18 cellular contexts compared by ENCODE assay signal in the genomic region with DNA sequence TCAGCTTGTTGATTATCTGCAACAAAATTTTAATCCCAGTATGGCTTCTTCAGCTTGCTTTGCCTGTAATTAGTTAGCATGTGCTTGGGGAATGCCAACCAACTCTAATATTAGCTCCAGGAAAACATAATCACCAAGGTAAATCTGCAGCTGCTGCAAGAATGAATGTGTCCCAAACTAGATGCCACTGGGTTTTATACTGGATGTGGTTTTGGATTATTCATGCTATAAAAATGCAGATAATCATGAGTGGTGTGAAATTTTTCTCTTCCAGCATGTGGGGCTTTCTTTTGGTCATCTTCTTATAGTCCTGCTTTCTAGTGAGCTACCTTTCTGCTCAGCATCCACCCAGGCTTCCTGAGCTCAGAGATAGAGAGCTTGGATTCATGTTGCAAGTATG.
"Had no signal": no experiment of that assay in that cellular context is flagged by ENCODE, and none has a peak within 500 bp of the region (broad histone marks: within the 10 kb centered on the region; RNA-seq: fewer than 3 reads in every experiment).

No MANE protein-coding gene starts in this region.

- H3K4me3 ChIP-seq: gastroesophageal sphincter, lung, right atrium auricular region, tibial artery had no signal

- H3K36me3 ChIP-seq: gastroesophageal sphincter, right atrium auricular region, tibial artery had no signal

- ATAC-seq: activated CD8-positive, alpha-beta memory T cell treated with anti-CD3 and anti-CD28 coated beads, Interleukin-2, amount 10 ng/mL, durations not matched to agents 7 days and 5 days; gastroesophageal sphincter; stimulated activated naive CD8-positive, alpha-beta T cell treated with anti-CD3 and anti-CD28 coated beads, Interleukin-15, Interleukin-2, amounts not matched to agents 100 U/mL and 50 U/mL, for 24 hours had no signal

- FAIRE-seq: urothelium cell line had no signal

- H3K27ac ChIP-seq: gastroesophageal sphincter, right atrium auricular region, tibial artery had no signal

- H3K9me3 ChIP-seq: gastroesophageal sphincter, right atrium auricular region, tibial artery had no signal

- DNase-seq: activated CD4-positive, alpha-beta memory T cell treated with anti-CD3 and anti-CD28 coated beads, Interleukin-2, amount 10 ng/mL, durations not matched to agents 7 days and 5 days; activated CD4-positive, alpha-beta T cell treated with anti-CD3 and anti-CD28 coated beads for 48 hours; activated CD4-positive, CD25-positive, alpha-beta regulatory T cell; activated CD8-positive, alpha-beta memory T cell treated with anti-CD3 and anti-CD28 coated beads, Interleukin-2, amount 10 ng/mL, durations not matched to agents 7 days and 5 days; activated naive CD8-positive, alpha-beta T cell treated with anti-CD3 and anti-CD28 coated beads for 36 hours; amniotic stem cell; cortex of kidney; occipital lobe; stimulated activated CD4-positive, alpha-beta T cell treated with anti-CD3 and anti-CD28 coated beads, Interleukin-2, amount 100 ng/mL, for 24 hours; stimulated activated naive CD8-positive, alpha-beta T cell treated with anti-CD3 and anti-CD28 coated beads, Interleukin-15, Interleukin-2, amounts not matched to agents 100 U/mL and 50 U/mL, for 24 hours; substantia nigra; T-helper 1 cell; T-helper 9 cell; tibial artery had no signal

- H3K4me1 ChIP-seq: gastroesophageal sphincter, right atrium auricular region, tibial artery had no signal

- H3K27me3 ChIP-seq: gastroesophageal sphincter, right atrium auricular region, tibial artery had no signal
